Comparison of ENCODE assay signal across 28 cellular contexts in the genomic region with DNA sequence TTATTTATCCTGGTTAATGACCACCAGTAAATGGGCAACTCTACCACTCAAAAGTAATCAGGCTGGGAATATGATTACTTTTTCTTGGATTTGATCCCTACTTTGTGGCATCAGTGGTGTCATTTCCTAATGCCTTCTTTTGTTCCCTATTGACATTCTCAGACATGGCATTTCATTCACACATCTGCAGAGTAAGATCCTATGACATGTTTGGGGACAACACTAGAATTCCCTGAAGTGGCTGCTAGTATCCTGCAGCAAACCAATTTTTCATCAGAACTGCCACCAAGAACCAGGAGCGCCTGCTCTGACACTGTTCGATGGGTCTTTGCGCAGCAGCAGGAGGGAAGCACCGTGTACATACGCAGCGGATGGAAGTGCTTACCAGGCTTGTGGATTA.
"Had no signal": no experiment of that assay in that cellular context is flagged by ENCODE, and none has a peak within 500 bp of the region (broad histone marks: within the 10 kb centered on the region; RNA-seq: fewer than 3 reads in every experiment).

No MANE protein-coding gene starts in this region.

- H3K27ac Mint-ChIP-seq: activated CD4-positive, alpha-beta memory T cell treated with anti-CD3 and anti-CD28 coated beads, Interleukin-2, amount 10 ng/mL, durations not matched to agents 7 days and 5 days; activated CD4-positive, alpha-beta T cell treated with anti-CD3 and anti-CD28 coated beads, Interleukin-2, amount 10 ng/mL, durations not matched to agents 7 days and 5 days; activated naive CD4-positive, alpha-beta T cell treated with anti-CD3 and anti-CD28 coated beads, Interleukin-2, amount 50 U/mL, for 24 hours; activated naive CD8-positive, alpha-beta T cell treated with anti-CD3 and anti-CD28 coated beads for 36 hours; activated naive CD8-positive, alpha-beta T cell treated with anti-CD3 and anti-CD28 coated beads, Interleukin-2, amount 50 U/mL, for 24 hours; activated T-helper 17 cell treated with anti-CD3 and anti-CD28 coated beads, Interleukin-2, amount 50 U/mL, for 72 hours; dendritic cell treated with granulocyte-macrophage colony-stimulating factor and Interleukin-4, amounts not matched to agents 40 ng/mL and 50 ng/mL, for 4 days had no signal

- DNase-seq: activated CD4-positive, alpha-beta memory T cell treated with anti-CD3 and anti-CD28 coated beads, Interleukin-2, amount 10 ng/mL, durations not matched to agents 7 days and 5 days; activated CD4-positive, alpha-beta T cell treated with anti-CD3 and anti-CD28 coated beads for 1 hour; activated CD4-positive, alpha-beta T cell treated with anti-CD3 and anti-CD28 coated beads for 4 hours; activated CD4-positive, alpha-beta T cell treated with anti-CD3 and anti-CD28 coated beads, Interleukin-2, amount 10 ng/mL, durations not matched to agents 7 days and 5 days; activated CD4-positive, alpha-beta T cell treated with anti-CD3 and anti-CD28 coated beads, Interleukin-2, amount 50 U/mL, for 4 hours; activated CD8-positive, alpha-beta memory T cell treated with anti-CD3 and anti-CD28 coated beads, Interleukin-2, amount 50 U/mL, for 48 hours; activated effector memory CD4-positive, alpha-beta T cell treated with Interleukin-2 at 50 U/mL for 16 hours; activated gamma-delta T cell treated with Interleukin-2 at 50 U/mL for 16 hours; activated naive CD4-positive, alpha-beta T cell treated with Interleukin-2 at 50 U/mL for 16 hours; activated naive CD8-positive, alpha-beta T cell treated with anti-CD3 and anti-CD28 coated beads for 36 hours; activated naive CD8-positive, alpha-beta T cell treated with anti-CD3 and anti-CD28 coated beads, Interleukin-2, amount 50 U/mL, for 24 hours; activated T-cell treated with anti-CD3 and anti-CD28 coated beads, Interleukin-2, amount 50 U/mL, for 4 hours; adrenal gland; amygdala; aorta; body of pancreas; central memory CD4-positive, alpha-beta T cell; dorsolateral prefrontal cortex; effector memory CD8-positive, alpha-beta T cell; erythroblast; foreskin keratinocyte; gastrocnemius medialis; glutamatergic neuron; heart left ventricle; T-helper 2 cell had no signal

- H3K4me3 Mint-ChIP-seq: activated CD4-positive, alpha-beta memory T cell treated with anti-CD3 and anti-CD28 coated beads, Interleukin-2, amount 10 ng/mL, durations not matched to agents 7 days and 5 days; activated CD4-positive, alpha-beta T cell treated with anti-CD3 and anti-CD28 coated beads, Interleukin-2, amount 10 ng/mL, durations not matched to agents 7 days and 5 days; activated naive CD4-positive, alpha-beta T cell treated with anti-CD3 and anti-CD28 coated beads, Interleukin-2, amount 50 U/mL, for 24 hours; activated naive CD8-positive, alpha-beta T cell treated with anti-CD3 and anti-CD28 coated beads for 36 hours; activated naive CD8-positive, alpha-beta T cell treated with anti-CD3 and anti-CD28 coated beads, Interleukin-2, amount 50 U/mL, for 24 hours; activated T-cell treated with anti-CD3 and anti-CD28 coated beads, Interleukin-2, amount 50 U/mL, for 4 hours; activated T-helper 17 cell treated with anti-CD3 and anti-CD28 coated beads, Interleukin-2, amount 50 U/mL, for 72 hours; dendritic cell treated with granulocyte-macrophage colony-stimulating factor and Interleukin-4, amounts not matched to agents 40 ng/mL and 50 ng/mL, for 4 days; effector memory CD8-positive, alpha-beta T cell had no signal

- H3K4me1 Mint-ChIP-seq: activated CD4-positive, alpha-beta memory T cell treated with anti-CD3 and anti-CD28 coated beads, Interleukin-2, amount 10 ng/mL, durations not matched to agents 7 days and 5 days; activated CD4-positive, alpha-beta T cell treated with anti-CD3 and anti-CD28 coated beads, Interleukin-2, amount 10 ng/mL, durations not matched to agents 7 days and 5 days; activated naive CD8-positive, alpha-beta T cell treated with anti-CD3 and anti-CD28 coated beads, Interleukin-2, amount 50 U/mL, for 24 hours had no signal

- H3K9me3 Mint-ChIP-seq: activated CD4-positive, alpha-beta memory T cell treated with anti-CD3 and anti-CD28 coated beads, Interleukin-2, amount 10 ng/mL, durations not matched to agents 7 days and 5 days; activated CD4-positive, alpha-beta T cell treated with anti-CD3 and anti-CD28 coated beads, Interleukin-2, amount 10 ng/mL, durations not matched to agents 7 days and 5 days; activated naive CD4-positive, alpha-beta T cell treated with anti-CD3 and anti-CD28 coated beads, Interleukin-2, amount 50 U/mL, for 24 hours; activated naive CD8-positive, alpha-beta T cell treated with anti-CD3 and anti-CD28 coated beads for 36 hours; activated naive CD8-positive, alpha-beta T cell treated with anti-CD3 and anti-CD28 coated beads, Interleukin-2, amount 50 U/mL, for 24 hours; activated T-helper 17 cell treated with anti-CD3 and anti-CD28 coated beads, Interleukin-2, amount 50 U/mL, for 72 hours; dendritic cell treated with granulocyte-macrophage colony-stimulating factor and Interleukin-4, amounts not matched to agents 40 ng/mL and 50 ng/mL, for 4 days; effector memory CD8-positive, alpha-beta T cell had no signal

- H3K27me3 Mint-ChIP-seq: activated CD4-positive, alpha-beta memory T cell treated with anti-CD3 and anti-CD28 coated beads, Interleukin-2, amount 10 ng/mL, durations not matched to agents 7 days and 5 days; activated CD4-positive, alpha-beta T cell treated with anti-CD3 and anti-CD28 coated beads, Interleukin-2, amount 10 ng/mL, durations not matched to agents 7 days and 5 days; activated naive CD4-positive, alpha-beta T cell treated with anti-CD3 and anti-CD28 coated beads, Interleukin-2, amount 50 U/mL, for 24 hours; activated naive CD8-positive, alpha-beta T cell treated with anti-CD3 and anti-CD28 coated beads for 36 hours; activated naive CD8-positive, alpha-beta T cell treated with anti-CD3 and anti-CD28 coated beads, Interleukin-2, amount 50 U/mL, for 24 hours; activated T-helper 17 cell treated with anti-CD3 and anti-CD28 coated beads, Interleukin-2, amount 50 U/mL, for 72 hours; dendritic cell treated with granulocyte-macrophage colony-stimulating factor and Interleukin-4, amounts not matched to agents 40 ng/mL and 50 ng/mL, for 4 days; effector memory CD8-positive, alpha-beta T cell had no signal
